In the genomic region with DNA sequence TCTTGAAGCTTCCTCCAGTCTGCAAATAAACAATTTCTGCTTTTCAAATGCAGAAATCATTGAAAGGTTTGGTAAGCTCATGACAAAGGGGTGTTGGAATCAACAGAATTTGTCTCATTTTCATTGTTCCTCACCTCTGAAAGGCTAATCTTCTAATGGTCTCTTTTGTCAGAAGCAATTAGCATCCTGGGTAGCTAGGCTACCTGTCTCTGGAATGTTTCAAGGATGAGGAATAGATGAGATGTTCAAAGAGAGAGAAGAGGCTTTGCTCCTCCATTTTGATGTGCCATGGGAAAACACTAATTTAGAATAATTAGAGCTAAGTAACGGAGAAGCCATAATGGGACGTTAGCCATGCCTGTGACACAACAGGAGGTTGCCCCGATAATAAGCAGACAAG, we compare ENCODE assay signal across 17 cellular contexts.
"Had no signal": no experiment of that assay in that cellular context is flagged by ENCODE, and none has a peak within 500 bp of the region (broad histone marks: within the 10 kb centered on the region; RNA-seq: fewer than 3 reads in every experiment).

No MANE protein-coding gene starts in this region.

- H3K4me3 Mint-ChIP-seq: activated CD8-positive, alpha-beta T cell treated with anti-CD3 and anti-CD28 coated beads, Interleukin-2, amount 10 ng/mL, durations not matched to agents 7 days and 5 days; activated naive CD8-positive, alpha-beta T cell; T-helper 17 cell had no signal

- H3K4me3 ChIP-seq: body of pancreas, lung, pancreas had no signal

- H3K4me1 ChIP-seq: body of pancreas, pancreas had no signal

- DNase-seq: activated CD4-positive, alpha-beta T cell treated with anti-CD3 and anti-CD28 coated beads for 4 hours; activated CD8-positive, alpha-beta memory T cell treated with anti-CD3 and anti-CD28 coated beads, Interleukin-2, amount 50 U/mL, for 4 hours; activated CD8-positive, alpha-beta T cell treated with anti-CD3 and anti-CD28 coated beads, Interleukin-2, amount 10 ng/mL, durations not matched to agents 7 days and 5 days; activated effector memory CD4-positive, alpha-beta T cell treated with anti-CD3 and anti-CD28 coated beads, Interleukin-2, amount 50 U/mL, for 16 hours; activated T-cell treated with anti-CD3 and anti-CD28 coated beads, Interleukin-2, amount 50 U/mL, for 48 hours; amniotic stem cell; body of pancreas; caudate nucleus; foreskin fibroblast; hippocampal formation; midbrain; pancreas; stimulated activated naive CD8-positive, alpha-beta T cell treated with anti-CD3 and anti-CD28 coated beads, Interleukin-15, Interleukin-2, amounts not matched to agents 100 U/mL and 50 U/mL, for 24 hours; T-helper 17 cell had no signal

- H3K27ac ChIP-seq: body of pancreas, pancreas had no signal

- H3K27me3 ChIP-seq: body of pancreas, pancreas had no signal

- H3K4me1 Mint-ChIP-seq: T-helper 17 cell had no signal

- H3K9me3 ChIP-seq: body of pancreas, pancreas had no signal

- H3K36me3 ChIP-seq: pancreas had no signal

- ATAC-seq: activated CD8-positive, alpha-beta T cell treated with anti-CD3 and anti-CD28 coated beads, Interleukin-2, amount 10 ng/mL, durations not matched to agents 7 days and 5 days; body of pancreas; pancreas; sciatic nerve; stimulated activated naive CD8-positive, alpha-beta T cell treated with anti-CD3 and anti-CD28 coated beads, Interleukin-15, Interleukin-2, amounts not matched to agents 100 U/mL and 50 U/mL, for 24 hours; T-helper 17 cell had no signal

- H3K27ac Mint-ChIP-seq: activated CD8-positive, alpha-beta T cell treated with anti-CD3 and anti-CD28 coated beads, Interleukin-2, amount 10 ng/mL, durations not matched to agents 7 days and 5 days; activated naive CD8-positive, alpha-beta T cell; T-helper 17 cell had no signal
